ENCODE assay signal across 16 cellular contexts in genomic region chr21:28421716-28422480, GRCh38.
DNase-seq lines count a peak whose midpoint lies in the region; ATAC-seq and TF ChIP-seq lines count a peak whose summit lies in the region.
"Had no signal": no experiment of that assay in that cellular context is flagged by ENCODE, and none has a peak within 500 bp of the region (broad histone marks: within the 10 kb centered on the region; RNA-seq: fewer than 3 reads in every experiment).

No MANE protein-coding gene starts in this region.

- DNase-seq in HCEC 1CT (peak; percentile 84), choroid plexus epithelial cell (ENCODE audit: low read depth) (peak; percentile 77), myocyte (ENCODE audit: low read depth) (peak; percentile 64), vagina (ENCODE audit: extremely low spot score in 2 of 2) (no peak), GM23338 (ENCODE audit: low spot score) (no peak), NCI-H146 (lab: John Stamatoyannopoulos, UW) (no peak)
- no peak for DNase-seq in activated T-cell treated with anti-CD3 and anti-CD28 coated beads, Interleukin-2, amount 50 U/mL, for 1 hour
- DNase-seq: activated CD8-positive, alpha-beta T cell treated with anti-CD3 and anti-CD28 coated beads, Interleukin-2, amount 10 ng/mL, durations not matched to agents 7 days and 5 days; anterior cingulate cortex; H9; KG1; NCI-H1436; NCI-H345; pancreas had no signal

- TF ChIP-seq CTCF in choroid plexus epithelial cell (conservative IDR thresholded peaks at IDR 0.05; ENCODE audit: low read depth, low read length) = no peak
- no peak for TF ChIP-seq CTCF in vagina (IDR thresholded peaks at IDR 0.05)
- TF ChIP-seq CTCF in GM23338 (conservative IDR thresholded peaks at IDR 0.05; ENCODE audit: low read depth in 2 of 2) = no peak

- no peaks in the 10 kb centered on the region for H3K36me3 ChIP-seq in vagina
- H3K36me3 ChIP-seq in GM23338 (ENCODE audit: insufficient read depth) = no peaks in the 10 kb centered on the region
- H3K36me3 ChIP-seq: pancreas had no signal

- H3K9me2 ChIP-seq in GM23338 (ENCODE audit: insufficient read depth) = no peaks in the 10 kb centered on the region

- H3K27me3 ChIP-seq in vagina = no peaks in the 10 kb centered on the region
- no peaks in the 10 kb centered on the region for H3K27me3 ChIP-seq in GM23338 (ENCODE audit: insufficient read depth)
- H3K27me3 ChIP-seq: pancreas had no signal

- no peak for TF ChIP-seq POLR2A in vagina (IDR thresholded peaks at IDR 0.05)

- H3K27ac ChIP-seq in vagina = peak overlapping the region; percentile 16
- no peak overlapping the region for H3K27ac ChIP-seq in GM23338 (ENCODE audit: low read depth)
- H3K27ac ChIP-seq: pancreas, SK-N-MC had no signal

- H3K4me1 Mint-ChIP-seq in GM23338 = no peaks in the 10 kb centered on the region
- H3K4me1 Mint-ChIP-seq: H9 had no signal

- H3K27ac Mint-ChIP-seq in GM23338 = no peak overlapping the region
- H3K27ac Mint-ChIP-seq: activated CD8-positive, alpha-beta T cell treated with anti-CD3 and anti-CD28 coated beads, Interleukin-2, amount 10 ng/mL, durations not matched to agents 7 days and 5 days; activated T-helper 2 cell treated with anti-CD3 and anti-CD28 coated beads, Interferon-gamma antibody, Interleukin-2, Interleukin-4, amounts not matched to agents 10 μg/mL and 5 μg/mL and 100 μg/mL, durations not matched to agents 14 hours and 24 hours and 36 hours; H9 had no signal

- H3K9me3 ChIP-seq in vagina = no peaks in the 10 kb centered on the region
- H3K9me3 ChIP-seq: pancreas had no signal

- H3K4me2 ChIP-seq in GM23338 = no peak overlapping the region

- intact Hi-C loops in vagina (cut with DNase I) = no loop called here

- H3K36me3 Mint-ChIP-seq in GM23338 (ENCODE audit: low read depth) = no peaks in the 10 kb centered on the region

- no peak overlapping the region for H3K4me3 Mint-ChIP-seq in GM23338
- H3K4me3 Mint-ChIP-seq: activated CD8-positive, alpha-beta T cell treated with anti-CD3 and anti-CD28 coated beads, Interleukin-2, amount 10 ng/mL, durations not matched to agents 7 days and 5 days; H9 had no signal

- H4K20me1 ChIP-seq in GM23338 (replicated peaks; ENCODE audit: insufficient read depth) = no peaks in the 10 kb centered on the region

- no peaks in the 10 kb centered on the region for H3K27me3 Mint-ChIP-seq in GM23338 (ENCODE audit: insufficient read depth, low read depth, poor library complexity)

- no peaks in the 10 kb centered on the region for H3K79me2 ChIP-seq in GM23338 (replicated peaks; ENCODE audit: insufficient read depth)

- H3K4me3 ChIP-seq in choroid plexus epithelial cell (ENCODE audit: low read depth, low read length) (no peak overlapping the region), vagina (no peak overlapping the region), GM23338 (no peak overlapping the region)
- H3K4me3 ChIP-seq: pancreas, SK-N-MC had no signal

- H3F3A ChIP-seq in GM23338 (replicated peaks; ENCODE audit: low read depth) = no peaks in the 10 kb centered on the region

- no peak overlapping the region; the same call in 1 of the 2 replicates for H2AFZ ChIP-seq in GM23338

- no peak for ATAC-seq in GM23338
- ATAC-seq: activated CD8-positive, alpha-beta T cell treated with anti-CD3 and anti-CD28 coated beads, Interleukin-2, amount 10 ng/mL, durations not matched to agents 7 days and 5 days had no signal

- H3K9me3 Mint-ChIP-seq in GM23338 = no peaks in the 10 kb centered on the region
- H3K9me3 Mint-ChIP-seq: activated T-helper 2 cell treated with anti-CD3 and anti-CD28 coated beads, Interferon-gamma antibody, Interleukin-2, Interleukin-4, amounts not matched to agents 10 μg/mL and 5 μg/mL and 100 μg/mL, durations not matched to agents 14 hours and 24 hours and 36 hours; H9 had no signal

- H3K4me1 ChIP-seq in vagina = no peaks in the 10 kb centered on the region
- H3K4me1 ChIP-seq in GM23338 (ENCODE audit: insufficient read depth) = no peaks in the 10 kb centered on the region
- H3K4me1 ChIP-seq: pancreas had no signal

TF ChIP-seq in GM23338, 12 proteins besides CTCF, POLR2A, EP300 and RAD21:
- TF ChIP-seq EZH2phosphoT487 (IDR thresholded peaks at IDR 0.05; ENCODE audit: unreplicated experiment) = no peak
- TF ChIP-seq, protein P1, sequence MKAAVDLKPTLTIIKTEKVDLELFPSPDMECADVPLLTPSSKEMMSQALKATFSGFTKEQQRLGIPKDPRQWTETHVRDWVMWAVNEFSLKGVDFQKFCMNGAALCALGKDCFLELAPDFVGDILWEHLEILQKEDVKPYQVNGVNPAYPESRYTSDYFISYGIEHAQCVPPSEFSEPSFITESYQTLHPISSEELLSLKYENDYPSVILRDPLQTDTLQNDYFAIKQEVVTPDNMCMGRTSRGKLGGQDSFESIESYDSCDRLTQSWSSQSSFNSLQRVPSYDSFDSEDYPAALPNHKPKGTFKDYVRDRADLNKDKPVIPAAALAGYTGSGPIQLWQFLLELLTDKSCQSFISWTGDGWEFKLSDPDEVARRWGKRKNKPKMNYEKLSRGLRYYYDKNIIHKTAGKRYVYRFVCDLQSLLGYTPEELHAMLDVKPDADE (IDR thresholded peaks at IDR 0.05) = no peak
- TF ChIP-seq EZH2 (IDR thresholded peaks at IDR 0.05; ENCODE audit: low read depth, unreplicated experiment) = no peak
- TF ChIP-seq ZNF331 (CRISPR knock-in tag; IDR thresholded peaks at IDR 0.05; ENCODE audit: low read depth) = no peak
- TF ChIP-seq REST (IDR thresholded peaks at IDR 0.05; ENCODE audit: unreplicated experiment) = no peak

Comparison
In these comparisons a context has a peak if more than half of its experiments do, and no peak if none do; other contexts are left out.
1. DNase-seq: peak in HCEC 1CT (single experiment), choroid plexus epithelial cell (single experiment) and myocyte (single experiment); none in vagina (0 of 2), activated T-cell treated with anti-CD3 and anti-CD28 coated beads, Interleukin-2, amount 50 U/mL, for 1 hour (single experiment), GM23338 (single experiment) and NCI-H146 (single experiment).